ENCODE assay signal across 2 cellular contexts in the genomic region with DNA sequence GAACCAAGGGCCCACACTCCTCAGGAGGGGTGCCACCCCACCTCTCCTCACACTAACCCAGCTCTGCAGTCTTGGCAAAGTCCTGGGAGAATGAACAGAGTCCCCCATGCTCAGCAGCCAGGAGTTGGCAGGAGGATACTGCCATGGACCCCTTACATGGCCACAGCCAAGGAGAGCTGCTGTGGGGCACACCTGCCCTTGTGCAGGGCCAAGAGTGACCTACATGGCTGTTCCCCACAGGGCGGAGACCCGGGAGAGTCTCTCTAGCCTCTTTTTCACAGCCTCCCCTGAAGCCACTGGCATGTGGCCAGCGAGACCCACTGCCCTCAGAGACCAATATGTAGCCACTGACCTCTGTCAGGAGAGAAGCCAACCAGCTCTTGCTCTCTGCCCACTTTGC.
TF ChIP-seq lines count a peak whose summit lies in the region.

No MANE protein-coding gene starts in this region.

TF ChIP-seq in H1, 55 proteins besides CTCF, POLR2A, EP300 and RAD21:
- TF ChIP-seq SIN3A (conservative IDR thresholded peaks at IDR 0.05 in 1 of 2, IDR thresholded peaks at IDR 0.05 in 1 of 2; ENCODE audit: low read depth in 1 of 2, low read length in 2 of 2) (no peak), RFX5 (IDR thresholded peaks at IDR 0.05; ENCODE audit: borderline replicate concordance, low read depth, low read length) (no peak), CHD7 (IDR thresholded peaks at IDR 0.05; ENCODE audit: insufficient replicate concordance, low read length) (no peak), EGR1 (IDR thresholded peaks at IDR 0.05; ENCODE audit: borderline replicate concordance, low read depth, low read length) (no peak), KDM4A (IDR thresholded peaks at IDR 0.05; ENCODE audit: low read depth, low read length, severe bottlenecking) (no peak), KDM5A (IDR thresholded peaks at IDR 0.05; ENCODE audit: low read length) (no peak), SAP30 (IDR thresholded peaks at IDR 0.05; ENCODE audit: insufficient read depth, insufficient replicate concordance, low read length) (no peak)

TF ChIP-seq in SK-N-SH treated with all-trans-retinoic acid at 6 μM for 48 hours, 23 proteins besides CTCF, POLR2A, EP300 and RAD21:
- TF ChIP-seq, protein P1, sequence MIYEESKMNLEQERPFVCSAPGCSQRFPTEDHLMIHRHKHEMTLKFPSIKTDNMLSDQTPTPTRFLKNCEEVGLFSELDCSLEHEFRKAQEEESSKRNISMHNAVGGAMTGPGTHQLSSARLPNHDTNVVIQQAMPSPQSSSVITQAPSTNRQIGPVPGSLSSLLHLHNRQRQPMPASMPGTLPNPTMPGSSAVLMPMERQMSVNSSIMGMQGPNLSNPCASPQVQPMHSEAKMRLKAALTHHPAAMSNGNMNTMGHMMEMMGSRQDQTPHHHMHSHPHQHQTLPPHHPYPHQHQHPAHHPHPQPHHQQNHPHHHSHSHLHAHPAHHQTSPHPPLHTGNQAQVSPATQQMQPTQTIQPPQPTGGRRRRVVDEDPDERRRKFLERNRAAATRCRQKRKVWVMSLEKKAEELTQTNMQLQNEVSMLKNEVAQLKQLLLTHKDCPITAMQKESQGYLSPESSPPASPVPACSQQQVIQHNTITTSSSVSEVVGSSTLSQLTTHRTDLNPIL (CRISPR knock-in tag; IDR thresholded peaks at IDR 0.05; ENCODE audit: low read depth), result no peak
- TF ChIP-seq ARNTL (CRISPR knock-in tag; IDR thresholded peaks at IDR 0.05; ENCODE audit: borderline replicate concordance, low read depth) (no peak), ZC3H10 (CRISPR knock-in tag; IDR thresholded peaks at IDR 0.05) (no peak), PPARA (CRISPR knock-in tag; IDR thresholded peaks at IDR 0.05; ENCODE audit: borderline replicate concordance) (no peak), OSR1 (CRISPR knock-in tag; IDR thresholded peaks at IDR 0.05) (no peak), CSDC2 (CRISPR knock-in tag; IDR thresholded peaks at IDR 0.05) (no peak), ZFP30 (CRISPR knock-in tag; IDR thresholded peaks at IDR 0.05) (no peak), ESRRG (CRISPR knock-in tag; IDR thresholded peaks at IDR 0.05) (no peak), PATZ1 (CRISPR knock-in tag; IDR thresholded peaks at IDR 0.05; ENCODE audit: borderline replicate concordance) (no peak), POU6F1 (CRISPR knock-in tag; IDR thresholded peaks at IDR 0.05; ENCODE audit: borderline replicate concordance, low read depth) (no peak), TCF4 (CRISPR knock-in tag; IDR thresholded peaks at IDR 0.05; ENCODE audit: borderline replicate concordance) (no peak), CSRNP3 (CRISPR knock-in tag; IDR thresholded peaks at IDR 0.05) (no peak), BACH2 (CRISPR knock-in tag; IDR thresholded peaks at IDR 0.05; ENCODE audit: borderline replicate concordance) (no peak), ZNF70 (CRISPR knock-in tag; IDR thresholded peaks at IDR 0.05) (no peak), TOX (CRISPR knock-in tag; IDR thresholded peaks at IDR 0.05; ENCODE audit: borderline replicate concordance) (no peak), GLIS3 (CRISPR knock-in tag; IDR thresholded peaks at IDR 0.05) (no peak), ZNF8 (CRISPR knock-in tag; IDR thresholded peaks at IDR 0.05) (no peak), RARB (CRISPR knock-in tag; IDR thresholded peaks at IDR 0.05) (no peak), ISL1 (CRISPR knock-in tag; IDR thresholded peaks at IDR 0.05) (no peak)
- TF ChIP-seq, protein P2, sequence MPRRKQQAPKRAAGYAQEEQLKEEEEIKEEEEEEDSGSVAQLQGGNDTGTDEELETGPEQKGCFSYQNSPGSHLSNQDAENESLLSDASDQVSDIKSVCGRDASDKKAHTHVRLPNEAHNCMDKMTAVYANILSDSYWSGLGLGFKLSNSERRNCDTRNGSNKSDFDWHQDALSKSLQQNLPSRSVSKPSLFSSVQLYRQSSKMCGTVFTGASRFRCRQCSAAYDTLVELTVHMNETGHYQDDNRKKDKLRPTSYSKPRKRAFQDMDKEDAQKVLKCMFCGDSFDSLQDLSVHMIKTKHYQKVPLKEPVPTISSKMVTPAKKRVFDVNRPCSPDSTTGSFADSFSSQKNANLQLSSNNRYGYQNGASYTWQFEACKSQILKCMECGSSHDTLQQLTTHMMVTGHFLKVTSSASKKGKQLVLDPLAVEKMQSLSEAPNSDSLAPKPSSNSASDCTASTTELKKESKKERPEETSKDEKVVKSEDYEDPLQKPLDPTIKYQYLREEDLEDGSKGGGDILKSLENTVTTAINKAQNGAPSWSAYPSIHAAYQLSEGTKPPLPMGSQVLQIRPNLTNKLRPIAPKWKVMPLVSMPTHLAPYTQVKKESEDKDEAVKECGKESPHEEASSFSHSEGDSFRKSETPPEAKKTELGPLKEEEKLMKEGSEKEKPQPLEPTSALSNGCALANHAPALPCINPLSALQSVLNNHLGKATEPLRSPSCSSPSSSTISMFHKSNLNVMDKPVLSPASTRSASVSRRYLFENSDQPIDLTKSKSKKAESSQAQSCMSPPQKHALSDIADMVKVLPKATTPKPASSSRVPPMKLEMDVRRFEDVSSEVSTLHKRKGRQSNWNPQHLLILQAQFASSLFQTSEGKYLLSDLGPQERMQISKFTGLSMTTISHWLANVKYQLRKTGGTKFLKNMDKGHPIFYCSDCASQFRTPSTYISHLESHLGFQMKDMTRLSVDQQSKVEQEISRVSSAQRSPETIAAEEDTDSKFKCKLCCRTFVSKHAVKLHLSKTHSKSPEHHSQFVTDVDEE (CRISPR knock-in tag; IDR thresholded peaks at IDR 0.05), result no peak
